ENCODE assay signal across 8 cellular contexts in genomic region chr17:4074831-4075495, GRCh38.
DNase-seq lines count a peak whose midpoint lies in the region; ATAC-seq and TF ChIP-seq lines count a peak whose summit lies in the region.

No MANE protein-coding gene starts in this region.

- H3K4me1 Mint-ChIP-seq in activated CD4-positive, alpha-beta T cell treated with anti-CD3 and anti-CD28 coated beads, Interleukin-2, amount 10 ng/mL, durations not matched to agents 24 days and 14 days, result no peaks in the 10 kb centered on the region

- H3K4me3 Mint-ChIP-seq in activated CD4-positive, alpha-beta T cell treated with anti-CD3 and anti-CD28 coated beads, Interleukin-2, amount 10 ng/mL, durations not matched to agents 24 days and 14 days, result no peak overlapping the region

- H3K9me3 ChIP-seq in parathyroid adenoma (ENCODE audit: control insufficient read depth, low read length), result no peaks in the 10 kb centered on the region

- no peaks in the 10 kb centered on the region for H3K36me3 ChIP-seq in KMS-11 (ENCODE audit: insufficient read depth)
- H3K36me3 ChIP-seq in parathyroid adenoma (ENCODE audit: control insufficient read depth, insufficient read depth, low read length), result no peaks in the 10 kb centered on the region

- TF ChIP-seq CTCF in KMS-11 (conservative IDR thresholded peaks at IDR 0.05; ENCODE audit: low read depth, low read length) (peak; percentile 79), fibroblast of villous mesenchyme (IDR thresholded peaks at IDR 0.05; ENCODE audit: insufficient read depth, low read depth, low read length) (peak; percentile 78), parathyroid adenoma (IDR thresholded peaks at IDR 0.05) (peak; percentile 43)

- H3K27ac Mint-ChIP-seq in activated CD4-positive, alpha-beta T cell treated with anti-CD3 and anti-CD28 coated beads, Interleukin-2, amount 10 ng/mL, durations not matched to agents 24 days and 14 days, result no peak overlapping the region

- H3K4me3 ChIP-seq in KMS-11 (IDR thresholded peaks at IDR 0.05; ENCODE audit: insufficient read depth, low read depth, low read length), result no peak overlapping the region
- no peak overlapping the region for H3K4me3 ChIP-seq in fibroblast of villous mesenchyme (ENCODE audit: low read depth, low read length)
- no peak overlapping the region for H3K4me3 ChIP-seq in parathyroid adenoma (ENCODE audit: low read depth, low read length)

- intact Hi-C loops in activated CD4-positive, alpha-beta T cell treated with anti-CD3 and anti-CD28 coated beads, Interleukin-2, amount 10 ng/mL, durations not matched to agents 24 days and 14 days (cut with micrococcal nuclease), result loop anchor here (10.0 kb wide), 1 partner anchor 160 kb away; the partner anchor contains the start of gene P2RX1

- H3K27ac ChIP-seq in KMS-11, result no peak overlapping the region
- H3K27ac ChIP-seq in parathyroid adenoma, result no peak overlapping the region

- no peak overlapping the region; the same call in 1 of the 2 replicates for H3K4me2 ChIP-seq in KMS-11
- H3K4me2 ChIP-seq in parathyroid adenoma (ENCODE audit: low read length), result no peak overlapping the region

- H3K27me3 ChIP-seq in KMS-11 (ENCODE audit: insufficient read depth, low read depth) (no peaks in the 10 kb centered on the region), parathyroid adenoma (ENCODE audit: control insufficient read depth, insufficient read depth, low read length) (no peaks in the 10 kb centered on the region)

- H3K36me3 Mint-ChIP-seq in activated CD4-positive, alpha-beta T cell treated with anti-CD3 and anti-CD28 coated beads, Interleukin-2, amount 10 ng/mL, durations not matched to agents 24 days and 14 days (ENCODE audit: low read depth), result peaks cover 63% of the 10 kb centered on the region

- H2AFZ ChIP-seq in KMS-11 (ENCODE audit: low read depth), result no peak overlapping the region
- no peak overlapping the region for H2AFZ ChIP-seq in parathyroid adenoma

- no peaks in the 10 kb centered on the region for H3K27me3 Mint-ChIP-seq in activated CD4-positive, alpha-beta T cell treated with anti-CD3 and anti-CD28 coated beads, Interleukin-2, amount 10 ng/mL, durations not matched to agents 24 days and 14 days

- H3K9ac ChIP-seq in KMS-11 (no peak overlapping the region), parathyroid adenoma (no peak overlapping the region)

- H3K4me1 ChIP-seq in KMS-11 (ENCODE audit: low read depth, poor library complexity, severe bottlenecking), result peaks cover 26% of the 10 kb centered on the region
- no peaks in the 10 kb centered on the region for H3K4me1 ChIP-seq in parathyroid adenoma

- H4K20me1 ChIP-seq in KMS-11 (ENCODE audit: insufficient read depth), result no peaks in the 10 kb centered on the region

- no peaks in the 10 kb centered on the region for H3K9me3 Mint-ChIP-seq in activated CD4-positive, alpha-beta T cell treated with anti-CD3 and anti-CD28 coated beads, Interleukin-2, amount 10 ng/mL, durations not matched to agents 24 days and 14 days

- peak; percentile 76 for DNase-seq in activated CD4-positive, alpha-beta T cell treated with anti-CD3 and anti-CD28 coated beads, Interleukin-2, amount 10 ng/mL, durations not matched to agents 24 days and 14 days
- DNase-seq in activated CD4-positive, alpha-beta T cell treated with anti-CD3 and anti-CD28 coated beads for 48 hours, result no peak
- DNase-seq in fibroblast of villous mesenchyme (ENCODE audit: low read depth) (peak; percentile 40), islet precursor cell (no peak)

- no peaks in the 10 kb centered on the region for H3K79me2 ChIP-seq in KMS-11 (ENCODE audit: insufficient read depth, low read depth)
- H3K79me2 ChIP-seq in parathyroid adenoma, result no peaks in the 10 kb centered on the region

- ATAC-seq in GM21576 (IDR thresholded peaks at IDR 0.05; ENCODE audit: unreplicated experiment), result peak; percentile 21
- peak; percentile 83 for ATAC-seq in SK-N-SH treated with all-trans-retinoic acid at 6 μM for 48 hours

TF ChIP-seq in SK-N-SH treated with all-trans-retinoic acid at 6 μM for 48 hours, 23 proteins besides CTCF, POLR2A, EP300 and RAD21:
- no peak for TF ChIP-seq GLIS3 (CRISPR knock-in tag; IDR thresholded peaks at IDR 0.05)
- TF ChIP-seq ZFP3 (CRISPR knock-in tag; IDR thresholded peaks at IDR 0.05), result no peak
- TF ChIP-seq CREB5 (CRISPR knock-in tag; IDR thresholded peaks at IDR 0.05; ENCODE audit: low read depth), result no peak
- no peak for TF ChIP-seq ZNF8 (CRISPR knock-in tag; IDR thresholded peaks at IDR 0.05)
- no peak for TF ChIP-seq ZNF565 (CRISPR knock-in tag; conservative IDR thresholded peaks at IDR 0.05; ENCODE audit: low read depth)
- TF ChIP-seq ISL1 (CRISPR knock-in tag; IDR thresholded peaks at IDR 0.05), result no peak
- no peak for TF ChIP-seq CSRNP3 (CRISPR knock-in tag; IDR thresholded peaks at IDR 0.05)
- no peak for TF ChIP-seq ESRRG (CRISPR knock-in tag; IDR thresholded peaks at IDR 0.05)
- TF ChIP-seq TSHZ2 (CRISPR knock-in tag; IDR thresholded peaks at IDR 0.05), result no peak
- TF ChIP-seq OSR1 (CRISPR knock-in tag; IDR thresholded peaks at IDR 0.05), result no peak
- no peak for TF ChIP-seq PPARA (CRISPR knock-in tag; IDR thresholded peaks at IDR 0.05; ENCODE audit: borderline replicate concordance)
- no peak for TF ChIP-seq SNAI2 (CRISPR knock-in tag; IDR thresholded peaks at IDR 0.05)
- TF ChIP-seq TOX (CRISPR knock-in tag; IDR thresholded peaks at IDR 0.05; ENCODE audit: borderline replicate concordance), result no peak
- TF ChIP-seq RARB (CRISPR knock-in tag; IDR thresholded peaks at IDR 0.05), result no peak
- TF ChIP-seq ARNTL (CRISPR knock-in tag; IDR thresholded peaks at IDR 0.05; ENCODE audit: borderline replicate concordance, low read depth), result no peak
- no peak for TF ChIP-seq BACH2 (CRISPR knock-in tag; IDR thresholded peaks at IDR 0.05; ENCODE audit: borderline replicate concordance)
- no peak for TF ChIP-seq POU6F1 (CRISPR knock-in tag; IDR thresholded peaks at IDR 0.05; ENCODE audit: borderline replicate concordance, low read depth)
- no peak for TF ChIP-seq CSDC2 (CRISPR knock-in tag; IDR thresholded peaks at IDR 0.05)

Comparison
In these comparisons a context has a peak if more than half of its experiments do, and no peak if none do; other contexts are left out.
1. DNase-seq: peak in activated CD4-positive, alpha-beta T cell treated with anti-CD3 and anti-CD28 coated beads, Interleukin-2, amount 10 ng/mL, durations not matched to agents 24 days and 14 days (single experiment) and fibroblast of villous mesenchyme (single experiment); none in activated CD4-positive, alpha-beta T cell treated with anti-CD3 and anti-CD28 coated beads for 48 hours (single experiment) and islet precursor cell (single experiment).
2. Peak in every context shown above with its lines, with median percentiles within 50 percentile points of each other: CTCF ChIP-seq.